Comparison of ENCODE assay signal across 1 cellular context in the genomic region with DNA sequence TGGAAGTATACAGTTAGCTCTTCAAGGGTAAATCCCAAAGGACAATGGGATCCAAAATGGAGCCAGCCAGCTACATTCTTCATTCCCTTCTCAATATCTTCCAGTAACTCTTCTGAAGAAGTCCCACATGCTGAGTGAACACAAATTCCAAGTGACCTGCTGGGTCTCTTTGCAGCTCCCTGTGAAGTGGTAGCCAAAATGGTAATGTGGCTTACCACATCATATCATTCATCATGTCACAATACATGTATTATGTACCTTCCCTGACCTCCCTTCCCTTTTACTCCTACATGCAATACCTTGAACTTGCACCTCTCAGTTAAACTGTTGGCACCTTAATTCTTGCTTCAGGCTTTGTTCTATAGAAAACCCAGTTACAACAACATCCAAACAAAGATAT.
A peak's percentile ranks its signal among the peaks of the same experiment; 100 is the strongest.
TF ChIP-seq lines count a peak whose summit lies in the region.

No MANE protein-coding gene starts in this region.

TF ChIP-seq in GM12878, 131 proteins besides CTCF, POLR2A, EP300 and RAD21 (continued from another document):
- TF ChIP-seq, protein P1, sequence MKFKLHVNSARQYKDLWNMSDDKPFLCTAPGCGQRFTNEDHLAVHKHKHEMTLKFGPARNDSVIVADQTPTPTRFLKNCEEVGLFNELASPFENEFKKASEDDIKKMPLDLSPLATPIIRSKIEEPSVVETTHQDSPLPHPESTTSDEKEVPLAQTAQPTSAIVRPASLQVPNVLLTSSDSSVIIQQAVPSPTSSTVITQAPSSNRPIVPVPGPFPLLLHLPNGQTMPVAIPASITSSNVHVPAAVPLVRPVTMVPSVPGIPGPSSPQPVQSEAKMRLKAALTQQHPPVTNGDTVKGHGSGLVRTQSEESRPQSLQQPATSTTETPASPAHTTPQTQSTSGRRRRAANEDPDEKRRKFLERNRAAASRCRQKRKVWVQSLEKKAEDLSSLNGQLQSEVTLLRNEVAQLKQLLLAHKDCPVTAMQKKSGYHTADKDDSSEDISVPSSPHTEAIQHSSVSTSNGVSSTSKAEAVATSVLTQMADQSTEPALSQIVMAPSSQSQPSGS (IDR thresholded peaks at IDR 0.05; ENCODE audit: low read length) = 0 out of 2 replicates have a peak, but pooled peaks have one; percentile 47
- TF ChIP-seq RUNX3 (IDR thresholded peaks at IDR 0.05; ENCODE audit: low read length) (peak; percentile 64), KDM1A (IDR thresholded peaks at IDR 0.05; ENCODE audit: borderline replicate concordance) (no peak), IKZF1 (conservative IDR thresholded peaks at IDR 0.05) (0 out of 2 replicates have a peak, but pooled peaks have one; percentile 8), PAX5 (IDR thresholded peaks at IDR 0.05; ENCODE audit: borderline replicate concordance, low read depth, low read length) (no peak), EGR1 (IDR thresholded peaks at IDR 0.05; ENCODE audit: borderline replicate concordance in 1 of 2, low read depth in 2 of 2, low read length in 2 of 2) (no peak)
- TF ChIP-seq, protein P2, sequence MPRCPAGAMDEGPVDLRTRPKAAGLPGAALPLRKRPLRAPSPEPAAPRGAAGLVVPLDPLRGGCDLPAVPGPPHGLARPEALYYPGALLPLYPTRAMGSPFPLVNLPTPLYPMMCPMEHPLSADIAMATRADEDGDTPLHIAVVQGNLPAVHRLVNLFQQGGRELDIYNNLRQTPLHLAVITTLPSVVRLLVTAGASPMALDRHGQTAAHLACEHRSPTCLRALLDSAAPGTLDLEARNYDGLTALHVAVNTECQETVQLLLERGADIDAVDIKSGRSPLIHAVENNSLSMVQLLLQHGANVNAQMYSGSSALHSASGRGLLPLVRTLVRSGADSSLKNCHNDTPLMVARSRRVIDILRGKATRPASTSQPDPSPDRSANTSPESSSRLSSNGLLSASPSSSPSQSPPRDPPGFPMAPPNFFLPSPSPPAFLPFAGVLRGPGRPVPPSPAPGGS (IDR thresholded peaks at IDR 0.05; ENCODE audit: borderline replicate concordance, insufficient read depth, low read depth, low read length, poor library complexity, severe bottlenecking) = no peak
